In the genomic region with DNA sequence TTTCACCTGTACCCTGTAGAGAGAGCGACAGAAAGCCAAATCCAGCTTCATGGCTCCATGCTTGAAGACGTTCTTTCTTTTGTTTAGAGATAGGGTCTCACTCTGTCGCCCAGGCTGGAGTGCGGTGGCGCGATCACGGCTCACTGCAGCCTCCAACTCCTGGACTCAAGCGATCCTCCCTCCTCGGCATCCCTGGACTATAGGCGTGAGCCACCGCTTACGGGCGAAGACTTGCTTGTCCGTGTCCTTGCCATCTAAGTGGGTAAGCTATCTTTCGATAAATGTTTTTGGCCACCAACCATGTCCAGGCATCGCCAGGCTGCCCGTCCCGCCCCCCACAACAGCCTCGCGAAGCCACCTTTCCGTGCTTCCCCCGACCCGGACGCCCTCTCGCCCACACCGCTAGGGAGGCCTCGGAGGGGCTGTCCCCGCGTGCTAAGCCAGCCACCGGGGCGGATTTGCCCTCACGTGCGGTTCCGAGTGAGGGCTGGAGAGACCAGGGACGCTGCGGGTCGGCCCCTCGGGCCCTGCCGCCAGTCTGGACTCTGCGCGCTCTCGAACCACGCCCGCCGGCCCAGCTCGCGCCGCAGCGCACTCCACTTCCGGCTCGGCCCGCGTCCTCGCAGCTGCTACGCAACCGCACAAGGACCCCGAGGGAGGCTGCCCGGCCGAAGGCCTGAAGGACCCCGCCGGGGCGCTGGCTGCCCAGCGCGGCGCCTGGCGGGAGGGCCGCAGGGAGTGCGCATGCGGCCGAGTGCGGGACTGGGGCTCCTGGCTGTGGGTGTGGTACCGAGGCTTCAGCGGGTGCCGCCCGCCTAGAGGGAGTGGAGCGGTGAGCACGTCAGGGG, we compare ENCODE assay signal across 8 cellular contexts. TPM values are rescaled to one million over a fixed set of nuclear protein-coding genes. Genes with fewer than 3 reads are reported as not detected.
DNase-seq lines count a peak whose midpoint lies in the region; ATAC-seq and TF ChIP-seq lines count a peak whose summit lies in the region.
"Not testable (repeated sequence)": the region's sequence is repeated elsewhere in the genome, so short reads cannot be mapped to it uniquely, and the experiment has no call there.

A gene (minus strand): TSS at position 604 of the 848 bp plus-strand sequence. CDS start 1,342 bp downstream, outside the sequence.

- not testable (repeated sequence) for TF ChIP-seq CTCF in uterus (IDR thresholded peaks at IDR 0.05)

- intact Hi-C loops in uterus (cut with DNase I; ENCODE audit: low total_unique reads) = not testable (repeated sequence)

- not testable (repeated sequence) for H3K9me3 ChIP-seq in uterus

- H3K27me3 ChIP-seq in uterus = not testable (repeated sequence)

- H3K4me3 ChIP-seq in uterus = peak within 1 kb of the TSS; percentile 47 to 54

- H3K27ac ChIP-seq in uterus = peak within 1 kb of the TSS in 1 of 2 donors; percentile 52

- peak in 1 of 2 donors; percentile 60 for TF ChIP-seq POLR2A in uterus (IDR thresholded peaks at IDR 0.05)

- not testable (repeated sequence) for H3K4me1 ChIP-seq in uterus

- not testable (repeated sequence) for H3K36me3 ChIP-seq in uterus

- ATAC-seq in GM18508 (IDR thresholded peaks at IDR 0.05; ENCODE audit: insufficient read depth, unreplicated experiment) (peak; percentile 61), HG02970 (IDR thresholded peaks at IDR 0.05; ENCODE audit: low FRiP score, unreplicated experiment) (peak; percentile 93)

- DNase-seq in NCI-H2081 (lab: John Stamatoyannopoulos, UW) (peak; percentile 74 to 80), T1000 (lab: John Stamatoyannopoulos, UW) (peak; percentile 88), astrocyte of the hippocampus (ENCODE audit: low read depth, low spot score) (peak; percentile 96), hippocampal formation (lab: John Stamatoyannopoulos, UW) (peak; percentile 77 to 81), renal cortical epithelial cell (ENCODE audit: low read depth) (peak; percentile 62), uterus (peak; percentile 82 to 90)

RNA-seq across cellular contexts. Expression of the gene that starts here (rescaled TPM):
- 3.8 and 20.9 TPM in 2 replicates for total RNA-seq in renal cortical epithelial cell
- total RNA-seq in uterus = 10 to 100 TPM in 2 of 4 donors, 1 to 10 TPM in 2; 1.2 to 38.5 (median 11.5) TPM
